In genomic region chrX:38632516-38632915, GRCh38 we compare ENCODE assay signal across 17 cellular contexts.
DNase-seq lines count a peak whose midpoint lies in the region; ATAC-seq and TF ChIP-seq lines count a peak whose summit lies in the region.
"Had no signal": no experiment of that assay in that cellular context is flagged by ENCODE, and none has a peak within 500 bp of the region (broad histone marks: within the 10 kb centered on the region; RNA-seq: fewer than 3 reads in every experiment).

No MANE protein-coding gene starts in this region.

- H3K4me1 Mint-ChIP-seq in activated CD4-positive, alpha-beta memory T cell treated with anti-CD3 and anti-CD28 coated beads for 36 hours (ENCODE audit: low read depth): peaks cover 2% of the 10 kb centered on the region

- no peaks in the 10 kb centered on the region for H3K36me3 Mint-ChIP-seq in activated CD4-positive, alpha-beta memory T cell treated with anti-CD3 and anti-CD28 coated beads for 36 hours

- H3K9me3 ChIP-seq in heart left ventricle (no peaks in the 10 kb centered on the region), endocrine pancreas (ENCODE audit: control insufficient read depth, low read length) (no peaks in the 10 kb centered on the region), gastrocnemius medialis (no peaks in the 10 kb centered on the region)

- H3K4me3 ChIP-seq in heart left ventricle (peak overlapping the region in 7 of 12 donors; percentile 2 to 38 (median 17)), endocrine pancreas (ENCODE audit: control insufficient read depth, insufficient read depth, low read length) (peak overlapping the region; percentile 10), gastrocnemius medialis (peak overlapping the region in 3 of 4 donors; percentile 3 to 53 (median 9))

- H3K27ac ChIP-seq in heart left ventricle (peak overlapping the region in 2 of 12 donors; percentile 1 to 15), gastrocnemius medialis (peak overlapping the region; percentile 27 to 78 (median 62))
- H3K27ac ChIP-seq: C4-2B had no signal

- H3K36me3 ChIP-seq in heart left ventricle: no peaks in the 10 kb centered on the region
- no peaks in the 10 kb centered on the region for H3K36me3 ChIP-seq in endocrine pancreas (ENCODE audit: control insufficient read depth, insufficient read depth, low read length)
- H3K36me3 ChIP-seq in gastrocnemius medialis: no peaks in the 10 kb centered on the region

- WGBS in heart left ventricle, 4 donors: 35 to 58% (median 47%) methylated on average over 2 of the region's 2 CpGs

- H3K4me3 Mint-ChIP-seq in activated CD4-positive, alpha-beta memory T cell treated with anti-CD3 and anti-CD28 coated beads for 36 hours: no peak overlapping the region
- H3K4me3 Mint-ChIP-seq: H9 had no signal

- no peak for TF ChIP-seq CTCF in heart left ventricle (IDR thresholded peaks at IDR 0.05)
- TF ChIP-seq CTCF in gastrocnemius medialis (IDR thresholded peaks at IDR 0.05 in 4 of 5, conservative IDR thresholded peaks at IDR 0.05 in 1 of 5): no peak

- H3K27me3 ChIP-seq in heart left ventricle (peaks cover 0 to 5% (median 0%) of the 10 kb centered on the region in 9 donors), endocrine pancreas (ENCODE audit: control insufficient read depth, insufficient read depth, low read length) (no peaks in the 10 kb centered on the region), gastrocnemius medialis (no peaks in the 10 kb centered on the region)

- no peaks in the 10 kb centered on the region for H3K27me3 Mint-ChIP-seq in activated CD4-positive, alpha-beta memory T cell treated with anti-CD3 and anti-CD28 coated beads for 36 hours

- CTCF ChIA-PET in activated CD4-positive, alpha-beta memory T cell treated with anti-CD3 and anti-CD28 coated beads for 36 hours (lab: Charles Lee): no interaction called here

- DNase-seq in heart left ventricle (no peak), Right ventricle myocardium superior (no peak), LHCN-M2 (ENCODE audit: low read depth) (peak; percentile 4), gastrocnemius medialis (no peak), NCI-H146 treated with DMSO at 0.1 percent for 48 hours (lab: John Stamatoyannopoulos, UW; ENCODE audit: unreplicated experiment) (no peak)
- no peak for DNase-seq in activated CD4-positive, alpha-beta memory T cell treated with anti-CD3 and anti-CD28 coated beads for 36 hours
- DNase-seq: DMS53, H9, IMR-90, NCI-H1048, NCI-H146, NCI-H2107, NCI-H226, NCI-H526 had no signal

- H3K4me1 ChIP-seq in heart left ventricle: peaks cover 0 to 8% (median 2%) of the 10 kb centered on the region in 12 donors
- H3K4me1 ChIP-seq in endocrine pancreas (ENCODE audit: control insufficient read depth, insufficient read depth, low read length): no peaks in the 10 kb centered on the region
- H3K4me1 ChIP-seq in gastrocnemius medialis: peaks cover 15 to 42% of the 10 kb centered on the region in 2 donors

- no peaks in the 10 kb centered on the region for H3K9me3 Mint-ChIP-seq in activated CD4-positive, alpha-beta memory T cell treated with anti-CD3 and anti-CD28 coated beads for 36 hours

- intact Hi-C loops in heart left ventricle (cut with DNase I) (loop anchor here in 2 of 10 donors (10.0 kb wide), 2 partner anchors 68 to 298 kb away; partner anchors contain the start of gene TSPAN7 (in 1 of the 2)), Right ventricle myocardium superior (cut with DNase I) (no loop called here), gastrocnemius medialis (cut with DNase I; ENCODE audit: low total_unique reads) (no loop called here)
- intact Hi-C loops in activated CD4-positive, alpha-beta memory T cell treated with anti-CD3 and anti-CD28 coated beads for 36 hours (cut with micrococcal nuclease): no loop called here

- POLR2A ChIA-PET in activated CD4-positive, alpha-beta memory T cell treated with anti-CD3 and anti-CD28 coated beads for 36 hours (lab: Charles Lee): no interaction called here

- ATAC-seq in heart left ventricle (no peak), Right ventricle myocardium superior (ENCODE audit: poor library complexity) (no peak), gastrocnemius medialis (peak; percentile 30 to 59), GM19328 (IDR thresholded peaks at IDR 0.05; ENCODE audit: unreplicated experiment) (no peak)

- in situ Hi-C loops in gastrocnemius medialis (cut with MboI; ENCODE audit: low sequenced_read_pairs in 4 of 4): no loop called here

- no peak overlapping the region for H3K9ac ChIP-seq in endocrine pancreas (ENCODE audit: control insufficient read depth, insufficient read depth, low read length)

- H3K27ac Mint-ChIP-seq in activated CD4-positive, alpha-beta memory T cell treated with anti-CD3 and anti-CD28 coated beads for 36 hours: no peak overlapping the region
- H3K27ac Mint-ChIP-seq: H9 had no signal

- TF ChIP-seq POLR2A in heart left ventricle (IDR thresholded peaks at IDR 0.05): no peak
- TF ChIP-seq POLR2A in gastrocnemius medialis (IDR thresholded peaks at IDR 0.05): no peak

Comparison
In these comparisons a context has a peak if more than half of its experiments do, and no peak if none do; other contexts are left out.
1. ATAC-seq: peak in gastrocnemius medialis (2 of 2); none in heart left ventricle (0 of 4), Right ventricle myocardium superior (single experiment) and GM19328 (single experiment).
2. Peak in every context shown above with its lines, with median percentiles within 50 percentile points of each other: H3K4me3 ChIP-seq.